26 cellular contexts compared by ENCODE assay signal in genomic region chr11:121866822-121867221, GRCh38.
"Had no signal": no experiment of that assay in that cellular context is flagged by ENCODE, and none has a peak within 500 bp of the region (broad histone marks: within the 10 kb centered on the region; RNA-seq: fewer than 3 reads in every experiment).

No MANE protein-coding gene starts in this region.

- H3K9me3 ChIP-seq: colonic mucosa, gastrocnemius medialis had no signal

- H3K4me3 ChIP-seq: ascending aorta, breast epithelium, cardiac muscle cell, colonic mucosa, gastrocnemius medialis had no signal

- H3K27ac ChIP-seq: ascending aorta, breast epithelium, cardiac muscle cell, colonic mucosa, epithelial cell of prostate, foreskin keratinocyte, gastrocnemius medialis, WERI-Rb-1 had no signal

- H3K27me3 ChIP-seq: ascending aorta, breast epithelium, cardiac muscle cell, colonic mucosa, foreskin keratinocyte, gastrocnemius medialis had no signal

- H3K36me3 ChIP-seq: ascending aorta, breast epithelium, cardiac muscle cell, colonic mucosa, gastrocnemius medialis, WERI-Rb-1 had no signal

- DNase-seq: activated B cell treated with CpG ODN at 0.5 μM for 24 hours; activated CD4-positive, alpha-beta memory T cell treated with anti-CD3 and anti-CD28 coated beads for 36 hours; activated CD4-positive, alpha-beta T cell treated with anti-CD3 and anti-CD28 coated beads for 48 hours; activated CD8-positive, alpha-beta memory T cell treated with anti-CD3 and anti-CD28 coated beads, Interleukin-2, amount 50 U/mL, for 48 hours; activated gamma-delta T cell; activated naive CD4-positive, alpha-beta T cell; activated naive CD4-positive, alpha-beta T cell treated with anti-CD3 and anti-CD28 coated beads, Interleukin-2, amount 10 ng/mL, durations not matched to agents 7 days and 5 days; activated naive CD8-positive, alpha-beta T cell treated with anti-CD3 and anti-CD28 coated beads, Interleukin-2, amount 10 ng/mL, durations not matched to agents 7 days and 5 days; activated T-cell treated with anti-CD3 and anti-CD28 coated beads for 4 hours; activated T-cell treated with anti-CD3 and anti-CD28 coated beads, Interleukin-2, amount 50 U/mL, for 24 hours; activated T-cell treated with anti-CD3 and anti-CD28 coated beads, Interleukin-2, amount 50 U/mL, for 72 hours; central memory CD4-positive, alpha-beta T cell; cerebellar nuclear complex; colonic mucosa; effector CD8-positive, alpha-beta T cell; foreskin keratinocyte; gastrocnemius medialis; SW 1271; T-cell; T-helper 17 cell; T1000; WERI-Rb-1 had no signal

- H3K4me1 ChIP-seq: breast epithelium, colonic mucosa, foreskin keratinocyte had no signal
